8 cellular contexts compared by ENCODE assay signal in the genomic region with DNA sequence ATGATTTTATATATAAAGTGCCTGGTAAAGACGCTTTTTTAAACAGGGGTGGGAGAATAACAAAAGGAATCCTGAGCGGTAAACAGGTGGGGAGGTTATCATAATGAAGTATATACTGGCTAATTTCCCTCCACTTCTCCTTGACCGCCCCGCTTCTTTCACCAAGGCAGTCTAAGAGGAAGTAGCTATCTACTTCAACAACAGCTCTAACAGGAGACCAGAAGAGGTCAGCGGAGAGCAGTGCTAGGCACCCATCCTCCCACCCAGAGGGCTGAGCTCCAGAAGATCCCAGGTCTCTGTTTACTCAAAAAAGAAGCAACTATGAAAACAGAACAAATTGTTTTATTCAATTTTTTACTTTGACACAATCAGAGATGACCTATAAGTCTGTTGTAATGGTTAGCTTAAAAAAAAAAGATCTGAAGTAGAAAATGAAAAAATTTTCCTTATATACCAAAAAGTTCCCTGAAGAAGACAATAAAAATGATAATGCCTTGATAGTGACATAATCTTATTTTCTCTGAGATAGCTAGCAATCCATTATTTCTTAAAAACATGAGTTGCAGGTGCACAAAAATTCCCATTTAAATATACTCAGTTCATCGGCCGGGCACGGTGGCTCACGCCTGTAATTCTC.
DNase-seq lines count a peak whose midpoint lies in the region; ATAC-seq, FAIRE-seq and TF ChIP-seq lines count a peak whose summit lies in the region.

No MANE protein-coding gene starts in this region.

- no peak overlapping the region for H3K4me2 ChIP-seq in DOHH2 (ENCODE audit: low read length)
- H3K4me2 ChIP-seq in OCI-LY7 (ENCODE audit: low read length): no peak overlapping the region
- no peak overlapping the region for H3K4me2 ChIP-seq in astrocyte (ENCODE audit: low read length)

- no peak overlapping the region for H2AFZ ChIP-seq in OCI-LY7 (ENCODE audit: low read length)
- H2AFZ ChIP-seq in astrocyte (ENCODE audit: low read depth, low read length): no peak overlapping the region

- H3K36me3 ChIP-seq in DOHH2 (ENCODE audit: control insufficient read depth, low read length) (no peaks in the 10 kb centered on the region), OCI-LY7 (ENCODE audit: insufficient read depth, low read length) (no peaks in the 10 kb centered on the region), astrocyte (ENCODE audit: insufficient read depth, low read length) (no peaks in the 10 kb centered on the region)

- DNase-seq in HT1080 (ENCODE audit: low read depth): peak; percentile 36
- peak; percentile 80 for DNase-seq in OCI-LY7 (ENCODE audit: low spot score)
- DNase-seq in astrocyte (ENCODE audit: low read depth): peak; percentile 39
- DNase-seq in iPS DF 4.7 (ENCODE audit: extremely low read depth, low spot score): peak; percentile 25
- peak; percentile 46 for DNase-seq in stimulated activated CD4-positive, alpha-beta T cell treated with anti-CD3 and anti-CD28 coated beads, Interleukin-15, amount 100 ng/mL, for 24 hours
- no peak for DNase-seq in activated T-helper 2 cell treated with anti-CD3 and anti-CD28 coated beads, Interferon-gamma antibody, Interleukin-2, Interleukin-4, amounts not matched to agents 10 μg/mL and 5 μg/mL and 100 μg/mL, durations not matched to agents 14 hours and 24 hours and 36 hours (ENCODE audit: low spot score)

- intact Hi-C loops in OCI-LY7 (cut with micrococcal nuclease; ENCODE audit: unreplicated experiment): loop anchor here (1.0 to 5.0 kb wide), 6 partner anchors 141 to 529 kb away; a partner anchor contains a TSS
- intact Hi-C loops in activated T-helper 2 cell treated with anti-CD3 and anti-CD28 coated beads, Interferon-gamma antibody, Interleukin-2, Interleukin-4, amounts not matched to agents 10 μg/mL and 5 μg/mL and 100 μg/mL, durations not matched to agents 14 hours and 24 hours and 36 hours (cut with micrococcal nuclease): loop anchor here (10.0 kb wide), 1 partner anchor 177 kb away; a partner anchor contains a TSS

- H3K27ac ChIP-seq in DOHH2 (ENCODE audit: low read depth, low read length): no peak overlapping the region
- H3K27ac ChIP-seq in OCI-LY7 (ENCODE audit: low read depth, low read length, poor library complexity, severe bottlenecking): no peak overlapping the region
- H3K27ac ChIP-seq in astrocyte (ENCODE audit: low read depth, low read length): no peak overlapping the region

- no TSS peak for BruUV-seq in OCI-LY7 (replicated peaks; lab: Mats Ljungman, UMichigan)

- peak; percentile 77 for ATAC-seq in GM19455 (IDR thresholded peaks at IDR 0.05; ENCODE audit: unreplicated experiment)

- H3K27ac Mint-ChIP-seq in astrocyte (ENCODE audit: unreplicated experiment): no peak overlapping the region
- H3K27ac Mint-ChIP-seq in activated T-helper 2 cell treated with anti-CD3 and anti-CD28 coated beads, Interferon-gamma antibody, Interleukin-2, Interleukin-4, amounts not matched to agents 10 μg/mL and 5 μg/mL and 100 μg/mL, durations not matched to agents 14 hours and 24 hours and 36 hours: no peak overlapping the region

- H3K79me2 ChIP-seq in DOHH2 (ENCODE audit: control insufficient read depth, low read length): no peaks in the 10 kb centered on the region
- H3K79me2 ChIP-seq in OCI-LY7 (ENCODE audit: insufficient read depth, low read depth, low read length): peaks cover 8% of the 10 kb centered on the region; the same call in 1 of the 2 replicates
- H3K79me2 ChIP-seq in astrocyte (ENCODE audit: insufficient read depth, low read length): no peaks in the 10 kb centered on the region

- no peaks in the 10 kb centered on the region for H3K36me3 Mint-ChIP-seq in astrocyte (ENCODE audit: low read depth, unreplicated experiment)
- H3K36me3 Mint-ChIP-seq in activated T-helper 2 cell treated with anti-CD3 and anti-CD28 coated beads, Interferon-gamma antibody, Interleukin-2, Interleukin-4, amounts not matched to agents 10 μg/mL and 5 μg/mL and 100 μg/mL, durations not matched to agents 14 hours and 24 hours and 36 hours (ENCODE audit: low read depth): no peaks in the 10 kb centered on the region

- no peak for FAIRE-seq in astrocyte (lab: Jason Lieb, UNC)

- POLR2A ChIA-PET in OCI-LY7 (lab: Charles Lee): interaction anchor here (0.5 to 1.5 kb wide), 16 partner anchors 11 to 356 kb away, joined by 3 to 6 read pairs (median 4); a partner anchor contains a TSS

- H3K4me1 Mint-ChIP-seq in astrocyte (ENCODE audit: low read depth, unreplicated experiment): peaks cover 4% of the 10 kb centered on the region
- H3K4me1 Mint-ChIP-seq in activated T-helper 2 cell treated with anti-CD3 and anti-CD28 coated beads, Interferon-gamma antibody, Interleukin-2, Interleukin-4, amounts not matched to agents 10 μg/mL and 5 μg/mL and 100 μg/mL, durations not matched to agents 14 hours and 24 hours and 36 hours (ENCODE audit: low read depth): peaks cover 10% of the 10 kb centered on the region

- H3K9ac ChIP-seq in astrocyte (ENCODE audit: low read length): no peak overlapping the region

- CTCF ChIA-PET in OCI-LY7 (lab: Charles Lee; ENCODE audit: unreplicated experiment): interaction anchor here (0.9 to 3.2 kb wide), 7 partner anchors 11 to 356 kb away, joined by 3 to 8 read pairs (median 4); a partner anchor contains a TSS

- peaks cover 23% of the 10 kb centered on the region for H3K4me1 ChIP-seq in DOHH2 (ENCODE audit: control insufficient read depth, low read length)
- peaks cover 33% of the 10 kb centered on the region for H3K4me1 ChIP-seq in OCI-LY7 (ENCODE audit: insufficient read depth, low read length, poor library complexity, severe bottlenecking)
- peaks cover 9% of the 10 kb centered on the region for H3K4me1 ChIP-seq in astrocyte (ENCODE audit: insufficient read depth, low read length)

- H3K9me2 ChIP-seq in DOHH2 (replicated peaks; ENCODE audit: control insufficient read depth, low read length) (no peaks in the 10 kb centered on the region), OCI-LY7 (ENCODE audit: insufficient read depth, low read length) (no peaks in the 10 kb centered on the region)

- TF ChIP-seq CTCF in DOHH2 (IDR thresholded peaks at IDR 0.05; ENCODE audit: low read depth, low read length, poor library complexity, severe bottlenecking) (peak; percentile 69), OCI-LY7 (conservative IDR thresholded peaks at IDR 0.05; ENCODE audit: low read length) (peak; percentile 98), astrocyte (IDR thresholded peaks at IDR 0.05; ENCODE audit: insufficient read depth, low read depth, low read length) (peak; percentile 73)

- H3K9me3 Mint-ChIP-seq in astrocyte (ENCODE audit: unreplicated experiment): no peaks in the 10 kb centered on the region
- no peaks in the 10 kb centered on the region for H3K9me3 Mint-ChIP-seq in activated T-helper 2 cell treated with anti-CD3 and anti-CD28 coated beads, Interferon-gamma antibody, Interleukin-2, Interleukin-4, amounts not matched to agents 10 μg/mL and 5 μg/mL and 100 μg/mL, durations not matched to agents 14 hours and 24 hours and 36 hours

- H3K4me3 Mint-ChIP-seq in astrocyte (ENCODE audit: unreplicated experiment): no peak overlapping the region
- H3K4me3 Mint-ChIP-seq in activated T-helper 2 cell treated with anti-CD3 and anti-CD28 coated beads, Interferon-gamma antibody, Interleukin-2, Interleukin-4, amounts not matched to agents 10 μg/mL and 5 μg/mL and 100 μg/mL, durations not matched to agents 14 hours and 24 hours and 36 hours (ENCODE audit: low read depth): no peak overlapping the region

- H3K27me3 ChIP-seq in DOHH2 (ENCODE audit: control insufficient read depth, low read length) (no peaks in the 10 kb centered on the region), astrocyte (ENCODE audit: insufficient read depth, low read length) (no peaks in the 10 kb centered on the region)

- H3F3A ChIP-seq in DOHH2 (ENCODE audit: control insufficient read depth, insufficient read depth): no peaks in the 10 kb centered on the region

- no peaks in the 10 kb centered on the region for H3K9me3 ChIP-seq in DOHH2 (ENCODE audit: control insufficient read depth, insufficient read depth, low read length)
- H3K9me3 ChIP-seq in OCI-LY7 (ENCODE audit: low read length): no peaks in the 10 kb centered on the region
- no peaks in the 10 kb centered on the region for H3K9me3 ChIP-seq in astrocyte (ENCODE audit: insufficient read depth, low read depth, low read length)

- H4K20me1 ChIP-seq in DOHH2 (ENCODE audit: control insufficient read depth, insufficient read depth, low read depth, low read length): no peaks in the 10 kb centered on the region
- H4K20me1 ChIP-seq in OCI-LY7 (ENCODE audit: insufficient read depth, low read length): no peaks in the 10 kb centered on the region
- no peaks in the 10 kb centered on the region for H4K20me1 ChIP-seq in astrocyte (ENCODE audit: insufficient read depth, low read length)

- H3K27me3 Mint-ChIP-seq in astrocyte (ENCODE audit: low read depth, unreplicated experiment): no peaks in the 10 kb centered on the region
- H3K27me3 Mint-ChIP-seq in activated T-helper 2 cell treated with anti-CD3 and anti-CD28 coated beads, Interferon-gamma antibody, Interleukin-2, Interleukin-4, amounts not matched to agents 10 μg/mL and 5 μg/mL and 100 μg/mL, durations not matched to agents 14 hours and 24 hours and 36 hours (ENCODE audit: low read depth): no peaks in the 10 kb centered on the region

- H3K4me3 ChIP-seq in DOHH2 (ENCODE audit: low read length): no peak overlapping the region
- H3K4me3 ChIP-seq in OCI-LY7 (ENCODE audit: low read depth, low read length, poor library complexity, severe bottlenecking): no peak overlapping the region
- H3K4me3 ChIP-seq in astrocyte (ENCODE audit: insufficient read depth, low read depth, low read length): no peak overlapping the region
